Comparison of ENCODE assay signal across 18 cellular contexts in genomic region chr2:119474371-119475224, GRCh38. TPM values are rescaled to one million over a fixed set of nuclear protein-coding genes. Genes with fewer than 3 reads are reported as not detected.
"Had no signal": no experiment of that assay in that cellular context is flagged by ENCODE, and none has a peak within 500 bp of the region (broad histone marks: within the 10 kb centered on the region; RNA-seq: fewer than 3 reads in every experiment).

No MANE protein-coding gene starts in this region.

- H3K36me3 ChIP-seq: breast epithelium, esophagus squamous epithelium, neutrophil, upper lobe of right lung had no signal

- H3K4me3 ChIP-seq: breast epithelium, esophagus squamous epithelium, upper lobe of right lung had no signal

- H3K4me1 ChIP-seq: breast epithelium had no signal

- DNase-seq: activated CD4-positive, alpha-beta T cell treated with anti-CD3 and anti-CD28 coated beads, Interleukin-2, amount 50 U/mL, for 4 hours; activated gamma-delta T cell; activated naive CD8-positive, alpha-beta T cell treated with anti-CD3 and anti-CD28 coated beads, Interleukin-2, amount 10 ng/mL, durations not matched to agents 7 days and 5 days; activated T-cell treated with anti-CD3 and anti-CD28 coated beads, Interleukin-2, amount 50 U/mL, for 4 hours; anterior cingulate cortex; esophagus squamous epithelium; foreskin fibroblast; glutamatergic neuron; stimulated activated naive CD4-positive, alpha-beta T cell treated with Interleukin-2 at 50 U/mL for 16 hours; T-helper 2 cell; upper lobe of right lung had no signal

- H3K9me3 ChIP-seq: breast epithelium, esophagus squamous epithelium, neutrophil, upper lobe of right lung had no signal

- ATAC-seq: activated CD4-positive, CD25-positive, alpha-beta regulatory T cell treated with anti-CD3 and anti-CD28 coated beads, Interleukin-2, amount 50 U/mL, for 24 hours; activated T-cell treated with anti-CD3 and anti-CD28 coated beads, Interleukin-2, amount 50 U/mL, for 4 hours; upper lobe of right lung had no signal

- H3K27ac ChIP-seq: breast epithelium, esophagus squamous epithelium, neutrophil, upper lobe of right lung had no signal

- H3K27me3 ChIP-seq: neutrophil had no signal

RNA-seq across cellular contexts. Expression of gene TMEM37, which starts 42.9 kb away (rescaled TPM):
- total RNA-seq: activated naive CD8-positive, alpha-beta T cell treated with anti-CD3 and anti-CD28 coated beads, Interleukin-2, amount 10 ng/mL, durations not matched to agents 7 days and 5 days; myocyte; temporal lobe had no signal

RNA-seq across cellular contexts. Expression of gene SCTR, which starts 49.7 kb away (rescaled TPM):
- total RNA-seq: activated naive CD8-positive, alpha-beta T cell treated with anti-CD3 and anti-CD28 coated beads, Interleukin-2, amount 10 ng/mL, durations not matched to agents 7 days and 5 days; activated T-cell treated with anti-CD3 and anti-CD28 coated beads, Interleukin-2, amount 50 U/mL, for 4 hours; breast epithelium; chondrocyte; esophagus squamous epithelium; lower leg skin; myocyte had no signal
